1 cellular context compared by ENCODE assay signal in the genomic region with DNA sequence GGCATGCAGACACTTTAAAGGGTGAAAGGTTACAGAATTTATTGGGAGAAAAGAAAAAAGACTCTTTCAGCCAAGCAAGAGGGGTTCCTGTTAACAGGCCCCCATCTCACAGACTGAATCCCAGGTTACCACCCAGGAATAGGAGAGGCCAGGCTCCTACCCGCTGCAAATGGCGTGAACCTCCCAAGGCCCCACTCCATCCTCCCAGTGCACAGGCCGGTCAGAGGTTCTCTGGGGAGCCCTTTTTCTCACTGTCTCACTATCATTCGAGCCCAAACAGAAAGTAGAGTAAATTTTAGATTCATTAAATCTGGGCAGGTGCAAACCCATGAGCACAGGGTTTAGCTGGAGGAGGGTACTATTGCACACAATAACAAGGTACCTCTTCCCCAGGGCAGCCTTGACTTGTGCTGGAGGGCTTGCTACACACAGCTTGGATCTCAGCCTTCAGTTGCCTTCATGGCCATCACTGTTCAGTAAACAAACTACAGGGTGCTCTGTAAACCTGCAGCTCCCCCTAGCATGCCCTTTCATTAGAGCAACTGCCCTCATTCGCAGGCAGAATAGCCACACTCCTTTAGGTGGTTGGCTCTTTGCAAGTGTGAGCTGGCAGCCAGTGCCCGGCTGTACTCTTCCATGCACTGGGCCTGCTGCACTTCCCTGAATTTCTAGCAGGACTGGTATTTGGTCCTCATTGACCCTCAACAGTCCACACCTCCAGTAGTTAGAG.
TF ChIP-seq lines count a peak whose summit lies in the region.

No MANE protein-coding gene starts in this region.

TF ChIP-seq in endothelial cell of umbilical vein, 7 proteins besides CTCF, POLR2A, EP300 and RAD21:
- no peak for TF ChIP-seq EZH2 (IDR thresholded peaks at IDR 0.05; ENCODE audit: borderline replicate concordance, low read depth, low read length, severe bottlenecking)
- TF ChIP-seq POLR2AphosphoS5 (IDR thresholded peaks at IDR 0.05; ENCODE audit: insufficient read depth, low read depth, low read length), result no peak
